Comparison of ENCODE assay signal across 23 cellular contexts in genomic region chr20:13158339-13158738, GRCh38.
DNase-seq lines count a peak whose midpoint lies in the region; ATAC-seq, FAIRE-seq and TF ChIP-seq lines count a peak whose summit lies in the region.
"Had no signal": no experiment of that assay in that cellular context is flagged by ENCODE, and none has a peak within 500 bp of the region (broad histone marks: within the 10 kb centered on the region; RNA-seq: fewer than 3 reads in every experiment).

No MANE protein-coding gene starts in this region.

- H3K9me3 ChIP-seq in HepG2 (ENCODE audit: low read length), result no peaks in the 10 kb centered on the region
- H3K9me3 ChIP-seq in right lobe of liver, result no peaks in the 10 kb centered on the region
- H3K9me3 ChIP-seq in H1 (ENCODE audit: insufficient read depth in 2 of 2, low read depth in 1 of 2, low read length in 1 of 2), result no peaks in the 10 kb centered on the region
- no peaks in the 10 kb centered on the region for H3K9me3 ChIP-seq in esophagus squamous epithelium
- H3K9me3 ChIP-seq: A549, BLaER1, esophagus muscularis mucosa had no signal

- H3K79me1 ChIP-seq in H1 (ENCODE audit: low read depth, low read length), result no peaks in the 10 kb centered on the region

- no peak for TF ChIP-seq POLR2A in HepG2 (IDR thresholded peaks at IDR 0.05; ENCODE audit: insufficient read depth in 1 of 2, low read depth in 2 of 2, low read length in 2 of 2)
- no peak for TF ChIP-seq POLR2A in right lobe of liver (IDR thresholded peaks at IDR 0.05)
- no peak for TF ChIP-seq POLR2A in H1 (IDR thresholded peaks at IDR 0.05; ENCODE audit: control extremely low read depth in 1 of 2, low read depth in 2 of 2, low read length in 2 of 2)
- no peak for TF ChIP-seq POLR2A in esophagus squamous epithelium (IDR thresholded peaks at IDR 0.05)

- no peaks in the 10 kb centered on the region for H3K36me3 Mint-ChIP-seq in activated naive CD8-positive, alpha-beta T cell treated with anti-CD3 and anti-CD28 coated beads, Interleukin-2, amount 50 U/mL, for 24 hours (ENCODE audit: low read depth)
- H3K36me3 Mint-ChIP-seq in osteocyte (ENCODE audit: unreplicated experiment), result no peaks in the 10 kb centered on the region
- no peaks in the 10 kb centered on the region for H3K36me3 Mint-ChIP-seq in activated CD4-positive, alpha-beta T cell treated with anti-CD3 and anti-CD28 coated beads, Interleukin-2, amount 10 ng/mL, durations not matched to agents 24 days and 14 days (ENCODE audit: low read depth)
- H3K36me3 Mint-ChIP-seq: WTC11 had no signal

- no peak overlapping the region for H4K5ac ChIP-seq in H1 (ENCODE audit: insufficient read length, low read depth, low read length)

- no peak for DNase-seq in HepG2 (ENCODE audit: low spot score)
- DNase-seq in right lobe of liver, result no peak
- no peak for DNase-seq in H1 (ENCODE audit: low read depth in 1 of 2, low spot score in 2 of 2)
- peak; percentile 27 for DNase-seq in pons (ENCODE audit: low spot score)
- DNase-seq in activated naive CD8-positive, alpha-beta T cell treated with anti-CD3 and anti-CD28 coated beads, Interleukin-2, amount 50 U/mL, for 24 hours, result no peak
- DNase-seq in osteocyte (ENCODE audit: extremely low spot score, unreplicated experiment), result no peak
- DNase-seq in activated CD4-positive, alpha-beta T cell treated with anti-CD3 and anti-CD28 coated beads, Interleukin-2, amount 10 ng/mL, durations not matched to agents 24 days and 14 days, result no peak
- no peak for DNase-seq in esophagus squamous epithelium (lab: John Stamatoyannopoulos, UW)
- DNase-seq: activated CD4-positive, alpha-beta memory T cell treated with anti-CD3 and anti-CD28 coated beads, Interleukin-2, amount 10 ng/mL, durations not matched to agents 7 days and 5 days; Calu3; central memory CD4-positive, alpha-beta T cell; H9; KG1; kidney glomerular epithelial cell; mesendoderm; NCI-H2171 treated with DMSO at 0.1 percent for 48 hours; stimulated activated CD4-positive, alpha-beta T cell treated with anti-CD3 and anti-CD28 coated beads, Interleukin-12 subunit alpha, Interleukin-12 subunit beta, amount 100 ng/mL, for 4 hours had no signal

- no peak for TF ChIP-seq RAD21 in HepG2 (CRISPR knock-in tag; IDR thresholded peaks at IDR 0.05)
- no peak for TF ChIP-seq RAD21 in H1 (IDR thresholded peaks at IDR 0.05 in 1 of 2, conservative IDR thresholded peaks at IDR 0.05 in 1 of 2; ENCODE audit: low read depth in 2 of 2, low read length in 2 of 2)

- no TSS peak for BruUV-seq in HepG2 (replicated peaks; lab: Mats Ljungman, UMichigan)

- H2BK15ac ChIP-seq in H1 (ENCODE audit: low read length), result no peak overlapping the region

- H3K27me3 Mint-ChIP-seq in activated naive CD8-positive, alpha-beta T cell treated with anti-CD3 and anti-CD28 coated beads, Interleukin-2, amount 50 U/mL, for 24 hours, result no peaks in the 10 kb centered on the region
- peaks cover 23% of the 10 kb centered on the region for H3K27me3 Mint-ChIP-seq in osteocyte (ENCODE audit: unreplicated experiment)
- H3K27me3 Mint-ChIP-seq in activated CD4-positive, alpha-beta T cell treated with anti-CD3 and anti-CD28 coated beads, Interleukin-2, amount 10 ng/mL, durations not matched to agents 24 days and 14 days, result no peaks in the 10 kb centered on the region
- H3K27me3 Mint-ChIP-seq: activated CD4-positive, alpha-beta memory T cell treated with anti-CD3 and anti-CD28 coated beads, Interleukin-2, amount 10 ng/mL, durations not matched to agents 7 days and 5 days had no signal

- no peak overlapping the region for H3K4me3 Mint-ChIP-seq in activated naive CD8-positive, alpha-beta T cell treated with anti-CD3 and anti-CD28 coated beads, Interleukin-2, amount 50 U/mL, for 24 hours
- no peak overlapping the region for H3K4me3 Mint-ChIP-seq in osteocyte (ENCODE audit: unreplicated experiment)
- no peak overlapping the region for H3K4me3 Mint-ChIP-seq in activated CD4-positive, alpha-beta T cell treated with anti-CD3 and anti-CD28 coated beads, Interleukin-2, amount 10 ng/mL, durations not matched to agents 24 days and 14 days
- H3K4me3 Mint-ChIP-seq: activated CD4-positive, alpha-beta memory T cell treated with anti-CD3 and anti-CD28 coated beads, Interleukin-2, amount 10 ng/mL, durations not matched to agents 7 days and 5 days; H9; WTC11 had no signal

- H3K4me1 ChIP-seq in HepG2 (ENCODE audit: insufficient read depth, low read length), result no peaks in the 10 kb centered on the region
- H3K4me1 ChIP-seq in right lobe of liver, result no peaks in the 10 kb centered on the region
- no peaks in the 10 kb centered on the region for H3K4me1 ChIP-seq in H1 (replicated peaks in 1 of 4; ENCODE audit: control insufficient read depth in 3 of 4, insufficient read depth in 4 of 4, low read length in 3 of 4)
- H3K4me1 ChIP-seq in esophagus squamous epithelium, result no peaks in the 10 kb centered on the region
- H3K4me1 ChIP-seq: A549, BLaER1 had no signal

- no peak overlapping the region for H2BK20ac ChIP-seq in H1 (ENCODE audit: low read length)

- intact Hi-C loops in HepG2 (cut with micrococcal nuclease; ENCODE audit: unreplicated experiment) (no loop called here), right lobe of liver (cut with DNase I) (no loop called here), esophagus squamous epithelium (cut with DNase I) (no loop called here)
- intact Hi-C loops in activated CD4-positive, alpha-beta T cell treated with anti-CD3 and anti-CD28 coated beads, Interleukin-2, amount 10 ng/mL, durations not matched to agents 24 days and 14 days (cut with micrococcal nuclease), result no loop called here

- H3K27ac ChIP-seq in HepG2 (ENCODE audit: extremely low read length, insufficient read depth, low read length), result no peak overlapping the region
- no peak overlapping the region for H3K27ac ChIP-seq in right lobe of liver
- H3K27ac ChIP-seq in H1 (ENCODE audit: low read depth, low read length), result no peak overlapping the region
- H3K27ac ChIP-seq in esophagus squamous epithelium, result no peak overlapping the region
- H3K27ac ChIP-seq: A549, BLaER1, esophagus muscularis mucosa had no signal

- no peak overlapping the region for H3K14ac ChIP-seq in H1 (ENCODE audit: insufficient read length)

- no peaks in the 10 kb centered on the region for H4K20me1 ChIP-seq in HepG2 (ENCODE audit: insufficient read depth, low read length)
- no peaks in the 10 kb centered on the region for H4K20me1 ChIP-seq in H1 (replicated peaks in 1 of 2; ENCODE audit: control insufficient read depth in 1 of 2, insufficient read depth in 2 of 2, low read length in 2 of 2)
- H4K20me1 ChIP-seq: BLaER1 had no signal

- FAIRE-seq in HepG2 (lab: Jason Lieb, UNC) (no peak), H1 (lab: Jason Lieb, UNC) (no peak)
- FAIRE-seq: RCC 7860 had no signal

- H4K8ac ChIP-seq in H1 (ENCODE audit: extremely low read depth, insufficient read depth, low read length), result no peak overlapping the region

- no peak overlapping the region for H2AK5ac ChIP-seq in H1 (ENCODE audit: low read depth, low read length)

- H3K79me2 ChIP-seq in HepG2 (ENCODE audit: insufficient read depth, low read length), result no peaks in the 10 kb centered on the region
- H3K79me2 ChIP-seq in H1 (ENCODE audit: control insufficient read depth in 1 of 2, insufficient read depth in 2 of 2, low read length in 2 of 2), result no peaks in the 10 kb centered on the region

- ATAC-seq in HepG2 (no peak), right lobe of liver (no peak)
- ATAC-seq in activated naive CD8-positive, alpha-beta T cell treated with anti-CD3 and anti-CD28 coated beads, Interleukin-2, amount 50 U/mL, for 24 hours, result no peak
- ATAC-seq: A549, SK-N-SH treated with all-trans-retinoic acid at 6 μM for 48 hours, WTC11 had no signal

- no peak overlapping the region for H2AFZ ChIP-seq in HepG2 (ENCODE audit: low read length)
- peak overlapping the region; percentile 55 for H2AFZ ChIP-seq in H1 (ENCODE audit: low read length)

- CTCF ChIA-PET in HepG2 (lab: Yijun Ruan, JAX; ENCODE audit: low intra/inter-chr PET ratio, low total read pairs), result no interaction called here
- CTCF ChIA-PET in H1 (lab: Charles Lee; ENCODE audit: partially characterized antibody), result interaction anchor here (0.8 to 1.7 kb wide), 5 partner anchors 10 to 144 kb away, joined by 3 to 6 read pairs (median 3); no protein-coding TSS in a partner anchor

- no peak overlapping the region for H3K23ac ChIP-seq in H1 (ENCODE audit: insufficient read length)

- H3K4me2 ChIP-seq in HepG2 (ENCODE audit: low read depth, low read length), result no peak overlapping the region
- no peak overlapping the region for H3K4me2 ChIP-seq in H1 (ENCODE audit: insufficient read depth in 1 of 2, low read depth in 2 of 2, low read length in 2 of 2)
- H3K4me2 ChIP-seq: A549, BLaER1 had no signal

- no peak overlapping the region for H3K18ac ChIP-seq in H1 (ENCODE audit: extremely low read depth, low read length)

- in situ Hi-C loops in HepG2 (cut with HindIII; ENCODE audit: extremely low pct_ligation_motif_present, low pct_unique_long_range_greater_than_20kb), result no loop called here

- H3K23me2 ChIP-seq in H1 (ENCODE audit: low read depth, low read length), result no peaks in the 10 kb centered on the region

- H3K9me3 Mint-ChIP-seq in activated naive CD8-positive, alpha-beta T cell treated with anti-CD3 and anti-CD28 coated beads, Interleukin-2, amount 50 U/mL, for 24 hours, result no peaks in the 10 kb centered on the region
- no peaks in the 10 kb centered on the region for H3K9me3 Mint-ChIP-seq in osteocyte (ENCODE audit: unreplicated experiment)
- no peaks in the 10 kb centered on the region for H3K9me3 Mint-ChIP-seq in activated CD4-positive, alpha-beta T cell treated with anti-CD3 and anti-CD28 coated beads, Interleukin-2, amount 10 ng/mL, durations not matched to agents 24 days and 14 days
- H3K9me3 Mint-ChIP-seq: activated CD4-positive, alpha-beta memory T cell treated with anti-CD3 and anti-CD28 coated beads, Interleukin-2, amount 10 ng/mL, durations not matched to agents 7 days and 5 days; H9; WTC11 had no signal

- no peaks in the 10 kb centered on the region for H3K27me3 ChIP-seq in HepG2 (ENCODE audit: control insufficient read depth in 1 of 2, insufficient read depth in 2 of 2, low read length in 2 of 2)
- H3K27me3 ChIP-seq in right lobe of liver, result no peaks in the 10 kb centered on the region
- H3K27me3 ChIP-seq in H1 (replicated peaks in 1 of 4; ENCODE audit: control insufficient read depth in 3 of 4, extremely low read depth in 1 of 4, insufficient read depth in 3 of 4, low read length in 3 of 4), result no peaks in the 10 kb centered on the region
- no peaks in the 10 kb centered on the region for H3K27me3 ChIP-seq in esophagus squamous epithelium
- H3K27me3 ChIP-seq: BLaER1, esophagus muscularis mucosa had no signal

- H2BK5ac ChIP-seq in H1 (ENCODE audit: low read depth, low read length), result no peak overlapping the region

- no peak overlapping the region for H4K91ac ChIP-seq in H1 (replicated peaks; ENCODE audit: insufficient read length, low read length)

- no peak for TF ChIP-seq EP300 in HepG2 (IDR thresholded peaks at IDR 0.05; ENCODE audit: low read depth in 2 of 2, low read length in 2 of 2)
- TF ChIP-seq EP300 in HepG2 (CRISPR knock-in tag; IDR thresholded peaks at IDR 0.05; ENCODE audit: borderline replicate concordance), result no peak
- TF ChIP-seq EP300 in H1 (IDR thresholded peaks at IDR 0.05; ENCODE audit: borderline replicate concordance in 1 of 2, low read depth in 2 of 2, low read length in 2 of 2), result no peak

- no peaks in the 10 kb centered on the region for H3K4me1 Mint-ChIP-seq in activated naive CD8-positive, alpha-beta T cell treated with anti-CD3 and anti-CD28 coated beads, Interleukin-2, amount 50 U/mL, for 24 hours
- H3K4me1 Mint-ChIP-seq in osteocyte (ENCODE audit: unreplicated experiment), result no peaks in the 10 kb centered on the region
- no peaks in the 10 kb centered on the region for H3K4me1 Mint-ChIP-seq in activated CD4-positive, alpha-beta T cell treated with anti-CD3 and anti-CD28 coated beads, Interleukin-2, amount 10 ng/mL, durations not matched to agents 24 days and 14 days
- H3K4me1 Mint-ChIP-seq: activated CD4-positive, alpha-beta memory T cell treated with anti-CD3 and anti-CD28 coated beads, Interleukin-2, amount 10 ng/mL, durations not matched to agents 7 days and 5 days had no signal

- H2BK12ac ChIP-seq in H1 (ENCODE audit: low read depth, low read length), result no peak overlapping the region

- no peak overlapping the region for H2BK120ac ChIP-seq in H1 (replicated peaks; ENCODE audit: low read depth, low read length)

- H3K27ac Mint-ChIP-seq in activated naive CD8-positive, alpha-beta T cell treated with anti-CD3 and anti-CD28 coated beads, Interleukin-2, amount 50 U/mL, for 24 hours, result no peak overlapping the region
- no peak overlapping the region for H3K27ac Mint-ChIP-seq in osteocyte (ENCODE audit: unreplicated experiment)
- no peak overlapping the region for H3K27ac Mint-ChIP-seq in activated CD4-positive, alpha-beta T cell treated with anti-CD3 and anti-CD28 coated beads, Interleukin-2, amount 10 ng/mL, durations not matched to agents 24 days and 14 days
- H3K27ac Mint-ChIP-seq: activated CD4-positive, alpha-beta memory T cell treated with anti-CD3 and anti-CD28 coated beads, Interleukin-2, amount 10 ng/mL, durations not matched to agents 7 days and 5 days; H9; WTC11 had no signal

- no peak overlapping the region for H3K9ac ChIP-seq in HepG2 (ENCODE audit: insufficient read depth, low read depth, low read length)
- H3K9ac ChIP-seq in H1 (replicated peaks in 1 of 4; ENCODE audit: extremely low read depth in 1 of 4, low read depth in 3 of 4, low read length in 3 of 4), result no peak overlapping the region
- H3K9ac ChIP-seq: BLaER1 had no signal

- TF ChIP-seq CTCF in HepG2 (CRISPR knock-in tag; IDR thresholded peaks at IDR 0.05) (no peak), right lobe of liver (IDR thresholded peaks at IDR 0.05) (no peak), H1 (IDR thresholded peaks at IDR 0.05; ENCODE audit: control extremely low read depth in 1 of 3, insufficient read depth in 1 of 3, low read depth in 1 of 3, low read length in 3 of 3) (no peak), osteocyte (IDR thresholded peaks at IDR 0.05) (no peak), esophagus squamous epithelium (IDR thresholded peaks at IDR 0.05) (no peak)

- no peak overlapping the region for H3K4ac ChIP-seq in H1 (replicated peaks; ENCODE audit: insufficient read length, low read depth, low read length)

- H3K4me3 ChIP-seq in HepG2 (replicated peaks in 1 of 3; ENCODE audit: insufficient read depth in 1 of 3, low read depth in 2 of 3, low read length in 3 of 3) (no peak overlapping the region), right lobe of liver (no peak overlapping the region), H1 (ENCODE audit: extremely low read depth in 1 of 4, insufficient read depth in 2 of 4, low read depth in 3 of 4, low read length in 4 of 4) (no peak overlapping the region), esophagus squamous epithelium (no peak overlapping the region)
- H3K4me3 ChIP-seq: A549, BLaER1, esophagus muscularis mucosa had no signal

- H3K36me3 ChIP-seq in HepG2 (replicated peaks in 1 of 2; ENCODE audit: control insufficient read depth in 1 of 2, insufficient read depth in 2 of 2, low read length in 2 of 2) (peaks cover 34 to 67% of the 10 kb centered on the region in 2 experiments), right lobe of liver (peaks cover 0 to 15% (median 0%) of the 10 kb centered on the region in 4 donors), H1 (ENCODE audit: control insufficient read depth in 2 of 4, insufficient read depth in 4 of 4, low read length in 3 of 4) (no peaks in the 10 kb centered on the region), esophagus squamous epithelium (peaks cover 0 to 23% (median 0%) of the 10 kb centered on the region in 3 donors)
- H3K36me3 ChIP-seq: BLaER1 had no signal

- H3K56ac ChIP-seq in H1 (replicated peaks; ENCODE audit: insufficient read length, low read depth, low read length), result no peak overlapping the region

- POLR2A ChIA-PET in HepG2 (lab: Yijun Ruan, JAX) (no interaction called here), H1 (lab: Charles Lee; ENCODE audit: partially characterized antibody) (no interaction called here)

- 88% methylated on average over 5 of the region's 5 CpGs for WGBS in HepG2 (ENCODE audit: low lambda C conversion rate)
- 54% methylated on average over 3 of the region's 5 CpGs for WGBS in right lobe of liver (ENCODE audit: insufficient coverage, low coverage, low lambda C conversion rate, missing lambda C conversion rate)
- 78% methylated on average over 5 of the region's 5 CpGs; no CpG with 5 or more reads in 1 of the 2 experiments for WGBS in H1 (ENCODE audit: extremely low coverage in 1 of 2, insufficient coverage in 1 of 2, insufficient read length in 1 of 2, insufficient replicate concordance in 2 of 2, low coverage in 1 of 2, low lambda C conversion rate in 2 of 2, missing lambda C conversion rate in 1 of 2), 2 experiments
- WGBS in esophagus squamous epithelium, 2 donors, result 46 to 50% methylated on average over 5 of the region's 5 CpGs
